Comparison of ENCODE assay signal across 8 cellular contexts in the genomic region with DNA sequence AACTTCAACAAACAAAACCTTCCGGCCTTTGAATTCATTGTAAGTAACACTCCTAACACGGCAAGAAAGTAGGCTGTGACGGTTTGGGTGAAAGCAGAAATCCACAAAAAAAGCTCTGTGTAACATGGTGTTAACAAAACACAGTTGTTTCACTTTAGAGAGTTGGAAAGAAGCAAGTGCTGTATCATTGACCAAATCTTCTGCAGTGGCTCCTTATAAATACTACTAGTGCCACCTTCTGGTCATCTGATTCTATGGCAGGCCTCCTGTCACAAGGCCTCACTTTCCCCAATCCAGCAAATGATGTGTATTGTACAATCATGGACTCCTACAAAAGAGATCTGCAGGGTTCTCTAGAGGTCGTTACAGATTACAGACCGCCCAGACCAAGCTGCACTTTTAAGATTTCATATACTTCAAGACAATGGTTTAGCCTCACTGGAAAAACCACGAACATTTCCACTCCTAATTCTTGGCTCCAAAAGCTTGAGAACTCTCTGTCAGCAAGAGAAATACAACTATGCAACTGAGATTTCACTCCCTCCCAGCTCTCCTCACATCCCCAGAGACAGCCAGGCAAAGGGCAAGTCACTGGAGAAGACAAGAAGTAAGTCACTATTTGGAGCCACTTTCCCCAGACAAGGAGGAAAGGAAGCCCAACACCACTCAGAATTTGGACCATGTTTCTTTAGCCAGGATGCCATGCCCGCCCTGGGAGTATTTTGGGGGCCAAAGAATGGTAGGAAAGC.
DNase-seq lines count a peak whose midpoint lies in the region; ATAC-seq and TF ChIP-seq lines count a peak whose summit lies in the region.

No MANE protein-coding gene starts in this region.

- no peak overlapping the region for H3K27ac ChIP-seq in ovary

- TF ChIP-seq CTCF in activated CD8-positive, alpha-beta T cell treated with anti-CD3 and anti-CD28 coated beads for 36 hours (IDR thresholded peaks at IDR 0.05) = peak; percentile 60
- TF ChIP-seq CTCF in ovary (IDR thresholded peaks at IDR 0.05) = peak; percentile 27 to 56 (median 38)

- peaks cover 5% of the 10 kb centered on the region for H3K4me1 ChIP-seq in ovary (ENCODE audit: insufficient read depth)

- no peak overlapping the region for H3K4me3 Mint-ChIP-seq in activated CD8-positive, alpha-beta T cell treated with anti-CD3 and anti-CD28 coated beads for 36 hours

- H3K27ac Mint-ChIP-seq in activated CD8-positive, alpha-beta T cell treated with anti-CD3 and anti-CD28 coated beads for 36 hours = no peak overlapping the region

- no peaks in the 10 kb centered on the region for H3K36me3 ChIP-seq in ovary

- ATAC-seq in GM19043 (IDR thresholded peaks at IDR 0.05; ENCODE audit: low read depth, unreplicated experiment) (peak; percentile 89), HG03103 (IDR thresholded peaks at IDR 0.05; ENCODE audit: low read depth, unreplicated experiment) (peak; percentile 96)
- ATAC-seq in activated CD8-positive, alpha-beta T cell treated with anti-CD3 and anti-CD28 coated beads for 36 hours = peak; percentile 80

- CTCF ChIA-PET in activated CD8-positive, alpha-beta T cell treated with anti-CD3 and anti-CD28 coated beads for 36 hours (lab: Charles Lee) = interaction anchor here (0.6 to 2.7 kb wide), 15 partner anchors 10 to 1337 kb away, joined by 3 to 18 read pairs (median 3); no protein-coding TSS in a partner anchor

- peaks cover 2% of the 10 kb centered on the region for H3K27me3 Mint-ChIP-seq in activated CD8-positive, alpha-beta T cell treated with anti-CD3 and anti-CD28 coated beads for 36 hours

- no peak for TF ChIP-seq EP300 in ovary (IDR thresholded peaks at IDR 0.05)

- no peak for TF ChIP-seq POLR2A in ovary (IDR thresholded peaks at IDR 0.05)

- WGBS in ovary, 3 donors = 23 to 27% (median 26%) methylated on average over 7 of the region's 7 CpGs

- no peak overlapping the region for H3K4me3 ChIP-seq in ovary

- no peaks in the 10 kb centered on the region for H3K9me3 Mint-ChIP-seq in activated CD8-positive, alpha-beta T cell treated with anti-CD3 and anti-CD28 coated beads for 36 hours

- no peaks in the 10 kb centered on the region for H3K36me3 Mint-ChIP-seq in activated CD8-positive, alpha-beta T cell treated with anti-CD3 and anti-CD28 coated beads for 36 hours (ENCODE audit: low read depth)

- H3K4me1 Mint-ChIP-seq in activated CD8-positive, alpha-beta T cell treated with anti-CD3 and anti-CD28 coated beads for 36 hours (ENCODE audit: low read depth) = no peaks in the 10 kb centered on the region

- POLR2A ChIA-PET in activated CD8-positive, alpha-beta T cell treated with anti-CD3 and anti-CD28 coated beads for 36 hours (lab: Charles Lee) = no interaction called here

- intact Hi-C loops in activated CD8-positive, alpha-beta T cell treated with anti-CD3 and anti-CD28 coated beads for 36 hours (cut with micrococcal nuclease) = loop anchor here (10.0 kb wide), 1 partner anchor 1337 kb away; no protein-coding TSS in a partner anchor
- intact Hi-C loops in ovary (cut with DNase I) = no loop called here

- H3K9me3 ChIP-seq in ovary = no peaks in the 10 kb centered on the region

- DNase-seq in DMS53 (lab: John Stamatoyannopoulos, UW) (peak; percentile 85), NCI-H2171 treated with DMSO at 0.1 percent for 48 hours (lab: John Stamatoyannopoulos, UW) (peak; percentile 67), glomerular endothelial cell (ENCODE audit: extremely low read depth, low read depth, low spot score) (peak; percentile 16), ovary (peak in 2 of 5 donors; percentile 18 to 27)
- DNase-seq in activated CD8-positive, alpha-beta T cell treated with anti-CD3 and anti-CD28 coated beads for 36 hours = peak; percentile 34
- DNase-seq in effector CD4-positive, alpha-beta T cell = no peak

- H3K27me3 ChIP-seq in ovary = no peaks in the 10 kb centered on the region
